In genomic region chr22:26949193-26949592, GRCh38 we compare ENCODE assay signal across 13 cellular contexts.
DNase-seq lines count a peak whose midpoint lies in the region; ATAC-seq and TF ChIP-seq lines count a peak whose summit lies in the region.
"Had no signal": no experiment of that assay in that cellular context is flagged by ENCODE, and none has a peak within 500 bp of the region (broad histone marks: within the 10 kb centered on the region; RNA-seq: fewer than 3 reads in every experiment).

No MANE protein-coding gene starts in this region.

- no peaks in the 10 kb centered on the region for H4K20me1 ChIP-seq in GM23338 (replicated peaks; ENCODE audit: insufficient read depth)

- peaks cover 13% of the 10 kb centered on the region for H3F3A ChIP-seq in GM23338 (replicated peaks; ENCODE audit: low read depth)

- ATAC-seq in GM23338 (no peak), Right ventricle myocardium superior (ENCODE audit: poor library complexity) (no peak), GM21381 (IDR thresholded peaks at IDR 0.05; ENCODE audit: unreplicated experiment) (no peak)
- ATAC-seq: lower lobe of right lung, T-cell had no signal

- H3K4me1 Mint-ChIP-seq in GM23338: peaks cover 38% of the 10 kb centered on the region
- H3K4me1 Mint-ChIP-seq: T-cell had no signal

- DNase-seq in A172 (ENCODE audit: low spot score) (peak; percentile 2), GM23338 (ENCODE audit: low spot score) (peak; percentile 44), SJCRH30 (peak; percentile 34 to 63), fibroblast of pulmonary artery (ENCODE audit: low read depth) (peak; percentile 45), caudate nucleus (lab: John Stamatoyannopoulos, UW) (no peak), Right ventricle myocardium superior (no peak), hippocampal formation (lab: John Stamatoyannopoulos, UW) (no peak)
- DNase-seq: lower lobe of right lung, NCI-H510A treated with DMSO at 0.1 percent for 48 hours, tibial artery had no signal

- TF ChIP-seq CTCF in GM23338 (conservative IDR thresholded peaks at IDR 0.05; ENCODE audit: low read depth in 2 of 2) (no peak), fibroblast of pulmonary artery (IDR thresholded peaks at IDR 0.05; ENCODE audit: low read length, missing control alignments) (no peak)

- H3K27me3 ChIP-seq in GM23338 (ENCODE audit: insufficient read depth) (peaks cover 6% of the 10 kb centered on the region), SJCRH30 (no peaks in the 10 kb centered on the region)
- H3K27me3 ChIP-seq: BLaER1, tibial artery had no signal

- 0 out of 2 replicates have a peak, but pooled peaks cover 7% of the 10 kb centered on the region for H3K9me2 ChIP-seq in GM23338 (ENCODE audit: insufficient read depth)

- H3K27ac Mint-ChIP-seq in GM23338: no peak overlapping the region
- H3K27ac Mint-ChIP-seq: T-cell had no signal

- H3K27me3 Mint-ChIP-seq in GM23338 (ENCODE audit: insufficient read depth, low read depth, poor library complexity): peaks cover 10% of the 10 kb centered on the region

- H2AFZ ChIP-seq in GM23338: no peak overlapping the region

- no peak overlapping the region for H3K4me3 Mint-ChIP-seq in GM23338
- H3K4me3 Mint-ChIP-seq: T-cell had no signal

- no peaks in the 10 kb centered on the region for H3K9me3 Mint-ChIP-seq in GM23338

- H3K27ac ChIP-seq in GM23338 (ENCODE audit: low read depth) (no peak overlapping the region), SJCRH30 (no peak overlapping the region), caudate nucleus (ENCODE audit: low read depth, low read length) (no peak overlapping the region)
- H3K27ac ChIP-seq: BLaER1, lower lobe of right lung, tibial artery had no signal

- intact Hi-C loops in Right ventricle myocardium superior (cut with DNase I): no loop called here

- no peaks in the 10 kb centered on the region for H3K36me3 ChIP-seq in GM23338 (ENCODE audit: insufficient read depth)
- no peaks in the 10 kb centered on the region for H3K36me3 ChIP-seq in SJCRH30
- H3K36me3 ChIP-seq: BLaER1, lower lobe of right lung, tibial artery had no signal

- H3K36me3 Mint-ChIP-seq in GM23338 (ENCODE audit: low read depth): no peaks in the 10 kb centered on the region
- H3K36me3 Mint-ChIP-seq: T-cell had no signal

- H3K79me2 ChIP-seq in GM23338 (replicated peaks; ENCODE audit: insufficient read depth): no peaks in the 10 kb centered on the region

- H3K9me3 ChIP-seq in SJCRH30 (replicated peaks): no peaks in the 10 kb centered on the region
- H3K9me3 ChIP-seq: BLaER1, lower lobe of right lung, tibial artery had no signal

- no peak overlapping the region for H3K4me2 ChIP-seq in GM23338
- H3K4me2 ChIP-seq: BLaER1 had no signal

- H3K4me1 ChIP-seq in GM23338 (ENCODE audit: insufficient read depth) (peaks cover 31% of the 10 kb centered on the region), SJCRH30 (no peaks in the 10 kb centered on the region)
- H3K4me1 ChIP-seq: BLaER1, lower lobe of right lung, tibial artery had no signal

- H3K4me3 ChIP-seq in GM23338: no peak overlapping the region
- no peak overlapping the region for H3K4me3 ChIP-seq in SJCRH30
- no peak overlapping the region for H3K4me3 ChIP-seq in fibroblast of pulmonary artery (replicated peaks; ENCODE audit: low read depth, low read length)
- H3K4me3 ChIP-seq: BLaER1, lower lobe of right lung, tibial artery had no signal

TF ChIP-seq in GM23338, 12 proteins besides CTCF, POLR2A, EP300 and RAD21:
- no peak for TF ChIP-seq CREB1 (CRISPR knock-in tag; IDR thresholded peaks at IDR 0.05; ENCODE audit: low read depth)
- no peak for TF ChIP-seq ZNF114 (CRISPR knock-in tag; IDR thresholded peaks at IDR 0.05)
- no peak for TF ChIP-seq NANOG (IDR thresholded peaks at IDR 0.05; ENCODE audit: borderline replicate concordance)
- TF ChIP-seq EZH2 (IDR thresholded peaks at IDR 0.05; ENCODE audit: low read depth, unreplicated experiment): no peak
- peak; percentile 82 for TF ChIP-seq REST (IDR thresholded peaks at IDR 0.05; ENCODE audit: unreplicated experiment)

Comparison
In these comparisons a context has a peak if more than half of its experiments do, and no peak if none do; other contexts are left out.
1. DNase-seq: peak in A172 (single experiment), GM23338 (single experiment), SJCRH30 (2 of 2) and fibroblast of pulmonary artery (single experiment); none in caudate nucleus (0 of 61), Right ventricle myocardium superior (single experiment) and hippocampal formation (0 of 2).